ENCODE assay signal across 1 cellular context in genomic region chr20:428658-429200, GRCh38.
TF ChIP-seq lines count a peak whose summit lies in the region.

No MANE protein-coding gene starts in this region.

TF ChIP-seq in WTC11, 78 proteins besides CTCF, POLR2A, EP300 and RAD21:
- no peak for TF ChIP-seq NFYB (CRISPR knock-in tag; conservative IDR thresholded peaks at IDR 0.05; ENCODE audit: low read depth)
- TF ChIP-seq ETV6 (CRISPR knock-in tag; IDR thresholded peaks at IDR 0.05): no peak
- TF ChIP-seq ZNF416 (CRISPR knock-in tag; IDR thresholded peaks at IDR 0.05): no peak
- TF ChIP-seq E2F5 (CRISPR knock-in tag; IDR thresholded peaks at IDR 0.05): no peak
- no peak for TF ChIP-seq ATF1 (CRISPR knock-in tag; IDR thresholded peaks at IDR 0.05)
TF ChIP-seq in WTC11: peak in this region for 0.
